18 cellular contexts compared by ENCODE assay signal in genomic region chr9:83721509-83721908, GRCh38. TPM values are rescaled to one million over a fixed set of nuclear protein-coding genes. Genes with fewer than 3 reads are reported as not detected.
DNase-seq lines count a peak whose midpoint lies in the region; ATAC-seq and TF ChIP-seq lines count a peak whose summit lies in the region.
"Had no signal": no experiment of that assay in that cellular context is flagged by ENCODE, and none has a peak within 500 bp of the region (broad histone marks: within the 10 kb centered on the region; RNA-seq: fewer than 3 reads in every experiment).

No MANE protein-coding gene starts in this region.

- DNase-seq in H9 (no peak), erythroblast (lab: John Stamatoyannopoulos, UW) (no peak), AG08395 (ENCODE audit: low spot score) (no peak)
- DNase-seq: 8988T; ACHN; AML-193; Caco-2; Calu3; CD4-positive, alpha-beta T cell; CD8-positive, alpha-beta T cell; DMS79 treated with DMSO at 0.1 percent for 48 hours; GF-D8 had no signal

- no peaks in the 10 kb centered on the region for H3K27me3 ChIP-seq in H9 (ENCODE audit: insufficient read depth, low read length)
- H3K27me3 ChIP-seq: BLaER1 treated with 17β-estradiol and CSF1 and Interleukin-3, amounts not matched to agents 10 nM and 100 nM had no signal

- H2BK15ac ChIP-seq in H9 (ENCODE audit: low read depth, low read length), result no peak overlapping the region

- no peaks in the 10 kb centered on the region for H3K4me1 ChIP-seq in H9 (ENCODE audit: insufficient read depth, low read length)
- H3K4me1 ChIP-seq: BLaER1 treated with 17β-estradiol and CSF1 and Interleukin-3, amounts not matched to agents 10 nM and 100 nM; Caco-2 had no signal

- H3K79me2 ChIP-seq in H9 (ENCODE audit: insufficient read depth, low read length), result no peaks in the 10 kb centered on the region

- peak overlapping the region in 1 of 3 experiments; percentile 31; a peak in 1 of 7 replicates for H3K27ac Mint-ChIP-seq in H9
- H3K27ac Mint-ChIP-seq: B cell; CD4-positive, alpha-beta T cell; CD8-positive, alpha-beta T cell had no signal

- no peak overlapping the region for H3T11ph ChIP-seq in H9 (ENCODE audit: low read length)

- H3K4me3 Mint-ChIP-seq in H9, result no peak overlapping the region
- H3K4me3 Mint-ChIP-seq: B cell; CD4-positive, alpha-beta T cell; CD8-positive, alpha-beta T cell had no signal

- no peaks in the 10 kb centered on the region for H3K9me3 ChIP-seq in H9 (ENCODE audit: control insufficient read depth, low read depth, low read length)
- H3K9me3 ChIP-seq: Caco-2 had no signal

- no peak overlapping the region for H3K27ac ChIP-seq in H9 (ENCODE audit: insufficient read length, low read depth, low read length)
- H3K27ac ChIP-seq: BLaER1 treated with 17β-estradiol and CSF1 and Interleukin-3, amounts not matched to agents 10 nM and 100 nM; C4-2B had no signal

- H4K5ac ChIP-seq in H9 (ENCODE audit: insufficient read length, low read depth, low read length), result no peak overlapping the region

- TF ChIP-seq CTCF in H9 (conservative IDR thresholded peaks at IDR 0.05), result no peak

- no peak overlapping the region for H3K4ac ChIP-seq in H9 (ENCODE audit: low read depth, low read length)

- H3K23me2 ChIP-seq in H9 (ENCODE audit: insufficient read length, low read depth, low read length, poor library complexity, severe bottlenecking), result no peaks in the 10 kb centered on the region

- TF ChIP-seq POLR2A in erythroblast (IDR thresholded peaks at IDR 0.05; ENCODE audit: low read length), result no peak

- H2BK120ac ChIP-seq in H9 (ENCODE audit: low read depth, low read length, poor library complexity, severe bottlenecking), result no peak overlapping the region

- H3K14ac ChIP-seq in H9 (ENCODE audit: insufficient read depth, low read length), result no peak overlapping the region

- no peak overlapping the region for H2BK5ac ChIP-seq in H9 (ENCODE audit: insufficient read length, low read length)

- H2BK20ac ChIP-seq in H9 (ENCODE audit: low read depth, low read length, poor library complexity, severe bottlenecking), result no peak overlapping the region

- H2AK5ac ChIP-seq in H9 (ENCODE audit: insufficient read length, low read length), result no peak overlapping the region

- 0 out of 7 replicates have a peak, but pooled peaks cover 0 to 2% (median 0%) of the 10 kb centered on the region in 3 experiments for H3K36me3 Mint-ChIP-seq in H9 (ENCODE audit: insufficient read depth in 1 of 3, low read depth in 3 of 3)
- H3K36me3 Mint-ChIP-seq: CD8-positive, alpha-beta T cell had no signal

- no peak overlapping the region for H3K23ac ChIP-seq in H9 (ENCODE audit: insufficient read length, low read depth, low read length)

- peaks cover 6% of the 10 kb centered on the region in 2 experiments; a peak in 3 of 5 replicates for H3K9me3 Mint-ChIP-seq in H9
- H3K9me3 Mint-ChIP-seq: CD4-positive, alpha-beta T cell; CD8-positive, alpha-beta T cell had no signal

- H3K27me3 Mint-ChIP-seq in H9 (ENCODE audit: low read depth), result no peaks in the 10 kb centered on the region; the same call in 1 of the 2 replicates
- H3K27me3 Mint-ChIP-seq: CD4-positive, alpha-beta T cell had no signal

- H3K4me1 Mint-ChIP-seq in H9, result no peaks in the 10 kb centered on the region
- H3K4me1 Mint-ChIP-seq: B cell had no signal

- no peak overlapping the region for H4K91ac ChIP-seq in H9 (ENCODE audit: insufficient read length, low read depth, low read length)

- no peak overlapping the region for H3K18ac ChIP-seq in H9 (ENCODE audit: insufficient read length, low read depth, low read length)

- no peak overlapping the region for H3K4me2 ChIP-seq in H9 (ENCODE audit: insufficient read depth, insufficient read length, low read length)
- H3K4me2 ChIP-seq: BLaER1 treated with 17β-estradiol and CSF1 and Interleukin-3, amounts not matched to agents 10 nM and 100 nM had no signal

- ATAC-seq in GM18502 (IDR thresholded peaks at IDR 0.05; ENCODE audit: poor library complexity, unreplicated experiment), result peak; percentile 48
- peak; percentile 43 for ATAC-seq in HG03520 (IDR thresholded peaks at IDR 0.05; ENCODE audit: unreplicated experiment)
- no peak for ATAC-seq in SK-N-SH treated with all-trans-retinoic acid at 6 μM for 48 hours
- ATAC-seq: CD8-positive, alpha-beta T cell had no signal

- H4K8ac ChIP-seq in H9 (replicated peaks; ENCODE audit: insufficient read length, low read depth, low read length), result peak overlapping the region; percentile 75

- no peak overlapping the region for H2BK12ac ChIP-seq in H9 (ENCODE audit: insufficient read length, low read depth, low read length)

- H2AFZ ChIP-seq in H9 (ENCODE audit: low read length), result no peak overlapping the region

- H4K20me1 ChIP-seq in H9 (ENCODE audit: control insufficient read depth, insufficient read depth, insufficient read length), result no peaks in the 10 kb centered on the region
- H4K20me1 ChIP-seq: BLaER1 treated with 17β-estradiol and CSF1 and Interleukin-3, amounts not matched to agents 10 nM and 100 nM had no signal

- no peaks in the 10 kb centered on the region for H3K79me1 ChIP-seq in H9 (ENCODE audit: insufficient read depth, low read depth, low read length, poor library complexity, severe bottlenecking)

- no peak overlapping the region for H3K56ac ChIP-seq in H9 (ENCODE audit: insufficient read length, low read depth, low read length)

- H3K9ac ChIP-seq in H9 (ENCODE audit: extremely low read depth, insufficient read length, low read length), result no peak overlapping the region
- H3K9ac ChIP-seq: BLaER1 treated with 17β-estradiol and CSF1 and Interleukin-3, amounts not matched to agents 10 nM and 100 nM had no signal

TF ChIP-seq in SK-N-SH treated with all-trans-retinoic acid at 6 μM for 48 hours, 23 proteins besides CTCF, POLR2A, EP300 and RAD21:
- TF ChIP-seq PATZ1 (CRISPR knock-in tag; IDR thresholded peaks at IDR 0.05; ENCODE audit: borderline replicate concordance), result no peak
- TF ChIP-seq POU6F1 (CRISPR knock-in tag; IDR thresholded peaks at IDR 0.05; ENCODE audit: borderline replicate concordance, low read depth), result no peak
- TF ChIP-seq ZFP3 (CRISPR knock-in tag; IDR thresholded peaks at IDR 0.05), result no peak
- no peak for TF ChIP-seq TSHZ2 (CRISPR knock-in tag; IDR thresholded peaks at IDR 0.05)
- no peak for TF ChIP-seq ARNTL (CRISPR knock-in tag; IDR thresholded peaks at IDR 0.05; ENCODE audit: borderline replicate concordance, low read depth)
- TF ChIP-seq CSDC2 (CRISPR knock-in tag; IDR thresholded peaks at IDR 0.05), result no peak
- no peak for TF ChIP-seq OSR1 (CRISPR knock-in tag; IDR thresholded peaks at IDR 0.05)
- no peak for TF ChIP-seq ZNF565 (CRISPR knock-in tag; conservative IDR thresholded peaks at IDR 0.05; ENCODE audit: low read depth)
- no peak for TF ChIP-seq RARB (CRISPR knock-in tag; IDR thresholded peaks at IDR 0.05)
- no peak for TF ChIP-seq ISL1 (CRISPR knock-in tag; IDR thresholded peaks at IDR 0.05)
TF ChIP-seq in SK-N-SH treated with all-trans-retinoic acid at 6 μM for 48 hours: peak in this region for 0.

RNA-seq across cellular contexts. Expression of gene UBQLN1, which starts 13.8 kb away (rescaled TPM):
- total RNA-seq in H9 (2021), result 111 and 116 TPM in 2 replicates
